In genomic region chr3:9793161-9793781, GRCh38 we compare ENCODE assay signal across 8 cellular contexts. TPM values are rescaled to one million over a fixed set of nuclear protein-coding genes. Genes with fewer than 3 reads are reported as not detected.
A peak's percentile ranks its signal among the peaks of the same experiment; 100 is the strongest.
DNase-seq lines count a peak whose midpoint lies in the region; ATAC-seq and TF ChIP-seq lines count a peak whose summit lies in the region.

No MANE protein-coding gene starts in this region.

- H3K36me3 ChIP-seq in liver (ENCODE audit: control insufficient read depth in 4 of 4, insufficient read depth in 3 of 4, low read depth in 1 of 4, low read length in 3 of 4) (peaks cover 6 to 27% (median 26%) of the 10 kb centered on the region in 4 donors), thoracic aorta (peaks cover 27% of the 10 kb centered on the region)

- H3K4me3 ChIP-seq in AG09309 (ENCODE audit: control insufficient read depth, low read depth, low read length) (peak overlapping the region; percentile 93), liver (ENCODE audit: low read depth in 1 of 3, low read length in 3 of 3) (peak overlapping the region; percentile 89 to 97 (median 93)), thoracic aorta (peak overlapping the region; percentile 99)

- TF ChIP-seq RAD21 in liver (IDR thresholded peaks at IDR 0.05) = no peak

- no peak for DNase-seq in AG09309 (ENCODE audit: low read depth)
- peak; percentile 21 for DNase-seq in RPMI8226
- peak; percentile 24 for DNase-seq in cerebellar cortex (ENCODE audit: low spot score)
- no peak for DNase-seq in thoracic aorta (ENCODE audit: low spot score)
- DNase-seq in GM10248 (ENCODE audit: extremely low spot score) = no peak

- CTCF ChIA-PET in GM10248 (lab: Yijun Ruan, JAX) = interaction anchor here (0.7 to 1.3 kb wide), 6 partner anchors 11 to 393 kb away, joined by 3 to 4 read pairs (median 3); partner anchors contain the start of gene OGG1

- POLR2A ChIA-PET in GM10248 (lab: Yijun Ruan, JAX) = interaction anchor here (0.8 to 1.6 kb wide), 8 partner anchors 10 to 397 kb away, joined by 3 to 6 read pairs (median 4); partner anchors contain the start of gene OGG1

- WGBS in liver = 1% methylated on average over 23 of the region's 23 CpGs

- H3K9me3 ChIP-seq in liver (ENCODE audit: control insufficient read depth in 4 of 4, low read length in 3 of 4) = no peaks in the 10 kb centered on the region
- no peaks in the 10 kb centered on the region for H3K9me3 ChIP-seq in thoracic aorta

- ATAC-seq in GM21381 (IDR thresholded peaks at IDR 0.05; ENCODE audit: unreplicated experiment) (peak; percentile 0), thoracic aorta (ENCODE audit: insufficient number of reproducible peaks, low FRiP score, low read depth) (peak; percentile 33), GM21515 (IDR thresholded peaks at IDR 0.05; ENCODE audit: unreplicated experiment) (no peak)

- H3K27ac ChIP-seq in liver (ENCODE audit: low read depth in 1 of 2, low read length in 2 of 2) (peak overlapping the region; percentile 88 to 93), thoracic aorta (peak overlapping the region; percentile 99)

- peak overlapping the region; percentile 78 to 88 for H3K9ac ChIP-seq in liver (ENCODE audit: low read depth in 1 of 2, low read length in 2 of 2)

- TF ChIP-seq CTCF in AG09309 (IDR thresholded peaks at IDR 0.05; ENCODE audit: control insufficient read depth, insufficient read depth, low read depth, low read length, missing control alignments) (no peak), liver (IDR thresholded peaks at IDR 0.05; ENCODE audit: low read depth, low read length, missing input control) (no peak), thoracic aorta (IDR thresholded peaks at IDR 0.05) (no peak), GM10248 (IDR thresholded peaks at IDR 0.05; ENCODE audit: control extremely low read depth, extremely low read depth, low read depth, missing control alignments) (no peak)

- peaks cover 0 to 24% (median 19%) of the 10 kb centered on the region in 4 donors for H3K4me1 ChIP-seq in liver (ENCODE audit: control insufficient read depth in 4 of 4, insufficient read depth in 4 of 4, low read length in 3 of 4)
- H3K4me1 ChIP-seq in thoracic aorta (ENCODE audit: control insufficient read depth in 1 of 2, low read depth in 2 of 2) = peaks cover 17 to 40% of the 10 kb centered on the region in 2 donors

- H3K27me3 ChIP-seq in liver (ENCODE audit: control insufficient read depth in 4 of 4, insufficient read depth in 4 of 4, low read length in 3 of 4) (no peaks in the 10 kb centered on the region), thoracic aorta (replicated peaks; ENCODE audit: insufficient read depth) (no peaks in the 10 kb centered on the region)

TF ChIP-seq in liver, 16 proteins besides CTCF, POLR2A, EP300 and RAD21:
- TF ChIP-seq HNF4G (IDR thresholded peaks at IDR 0.05) (no peak), SP1 (IDR thresholded peaks at IDR 0.05) (no peak), TAF1 (conservative IDR thresholded peaks at IDR 0.05) (no peak), REST (IDR thresholded peaks at IDR 0.05) (no peak), MAX (IDR thresholded peaks at IDR 0.05) (no peak), YY1 (IDR thresholded peaks at IDR 0.05) (no peak), RXRA (IDR thresholded peaks at IDR 0.05) (no peak), ATF3 (IDR thresholded peaks at IDR 0.05) (no peak), FOXA2 (IDR thresholded peaks at IDR 0.05) (no peak), FOXA1 (IDR thresholded peaks at IDR 0.05) (no peak), EGR1 (IDR thresholded peaks at IDR 0.05; ENCODE audit: low read depth in 2 of 2) (no peak)

RNA-seq across cellular contexts. Expression of gene ARPC4, which starts 0.4 kb away (rescaled TPM):
- 10 to 100 TPM; 53.3 to 53.6 TPM for total RNA-seq in liver
- 10 to 100 TPM; 22.1 to 51.8 TPM for polyA plus RNA-seq in liver
- 100 to 1,000 TPM; 196 to 204 TPM for total RNA-seq in thoracic aorta

RNA-seq across cellular contexts. Expression of gene TADA3, which starts 1.0 kb away (rescaled TPM):
- total RNA-seq in liver (10 to 100 TPM; 20.7 to 22.3 TPM), thoracic aorta (10 to 100 TPM; 61.7 to 73.6 TPM)
- 10 to 100 TPM; 16.2 to 27.8 TPM for polyA plus RNA-seq in liver

RNA-seq across cellular contexts. Expression of gene TTLL3, which starts 16.8 kb away (rescaled TPM):
- total RNA-seq in liver (10 to 100 TPM in 1 of 2 donors, 1 to 10 TPM in 1; 4.9 to 19.6 TPM), thoracic aorta (10 to 100 TPM; 77.0 to 91.9 TPM)
- polyA plus RNA-seq in liver = 1 to 10 TPM; 2.8 to 8.0 TPM

RNA-seq across cellular contexts. Expression of gene CAMK1, which starts 23.5 kb away (rescaled TPM):
- 10 to 100 TPM; 13.8 to 17.3 TPM for total RNA-seq in liver
- 10 to 100 TPM; 16.0 to 20.1 TPM for polyA plus RNA-seq in liver
- 10 to 100 TPM; 50.9 to 69.7 TPM for total RNA-seq in thoracic aorta

RNA-seq across cellular contexts. Expression of gene OGG1, which starts 43.5 kb away (rescaled TPM):
- total RNA-seq in liver (10 to 100 TPM in 1 of 2 donors, 1 to 10 TPM in 1; 9.1 to 19.8 TPM), thoracic aorta (10 to 100 TPM; 23.0 to 26.3 TPM)
- 10 to 100 TPM in 1 of 2 donors, 1 to 10 TPM in 1; 8.9 to 10.8 TPM for polyA plus RNA-seq in liver

Comparison
In these comparisons a context has a peak if more than half of its experiments do, and no peak if none do; other contexts are left out.
1. DNase-seq: peak in RPMI8226 (single experiment) and cerebellar cortex (single experiment); none in AG09309 (single experiment), thoracic aorta (single experiment) and GM10248 (single experiment).
2. Peak in every context shown above with its lines, with median percentiles within 50 percentile points of each other: H3K4me3 ChIP-seq.